1 cellular context compared by ENCODE assay signal in the genomic region with DNA sequence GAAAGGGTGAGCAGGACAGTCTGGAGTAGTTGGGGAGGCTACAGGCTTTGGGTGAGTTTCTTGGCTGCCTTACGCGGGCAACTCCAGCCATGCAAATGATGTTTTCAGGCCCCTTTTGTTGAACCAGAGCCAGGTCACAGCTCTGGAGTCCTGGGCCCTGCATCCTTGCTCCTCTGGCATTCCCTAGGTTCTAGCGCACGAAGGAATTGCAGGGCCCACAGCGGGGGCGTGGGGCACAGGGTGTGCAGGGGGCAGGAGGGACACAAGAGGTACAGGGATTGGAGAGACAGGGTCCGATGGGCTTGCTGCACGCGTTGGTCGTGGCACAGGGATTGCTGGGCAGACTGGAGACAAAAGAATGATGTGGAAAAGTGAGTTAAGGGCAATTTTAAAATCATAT.
TF ChIP-seq lines count a peak whose summit lies in the region.

No MANE protein-coding gene starts in this region.

TF ChIP-seq in HCT116, 20 proteins besides CTCF, POLR2A, EP300 and RAD21:
- TF ChIP-seq SIN3A (IDR thresholded peaks at IDR 0.05; ENCODE audit: low read depth): no peak
- TF ChIP-seq ELF1 (IDR thresholded peaks at IDR 0.05; ENCODE audit: borderline replicate concordance, low read depth): no peak
- TF ChIP-seq, protein P1, sequence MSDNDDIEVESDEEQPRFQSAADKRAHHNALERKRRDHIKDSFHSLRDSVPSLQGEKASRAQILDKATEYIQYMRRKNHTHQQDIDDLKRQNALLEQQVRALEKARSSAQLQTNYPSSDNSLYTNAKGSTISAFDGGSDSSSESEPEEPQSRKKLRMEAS (IDR thresholded peaks at IDR 0.05): no peak
- no peak for TF ChIP-seq POLR2AphosphoS5 (IDR thresholded peaks at IDR 0.05; ENCODE audit: low read depth, low read length)
- no peak for TF ChIP-seq TCF7L2 (IDR thresholded peaks at IDR 0.05; ENCODE audit: borderline replicate concordance, extremely low read depth, insufficient read depth, insufficient read length)
- no peak for TF ChIP-seq SP1 (IDR thresholded peaks at IDR 0.05; ENCODE audit: low read depth)
- TF ChIP-seq YY1 (IDR thresholded peaks at IDR 0.05; ENCODE audit: extremely low read depth, insufficient replicate concordance, low read depth, low read length): no peak
- no peak for TF ChIP-seq SRF (IDR thresholded peaks at IDR 0.05; ENCODE audit: low read depth)
- no peak for TF ChIP-seq EZH2phosphoT487 (IDR thresholded peaks at IDR 0.05; ENCODE audit: borderline replicate concordance)
- TF ChIP-seq, protein P2, sequence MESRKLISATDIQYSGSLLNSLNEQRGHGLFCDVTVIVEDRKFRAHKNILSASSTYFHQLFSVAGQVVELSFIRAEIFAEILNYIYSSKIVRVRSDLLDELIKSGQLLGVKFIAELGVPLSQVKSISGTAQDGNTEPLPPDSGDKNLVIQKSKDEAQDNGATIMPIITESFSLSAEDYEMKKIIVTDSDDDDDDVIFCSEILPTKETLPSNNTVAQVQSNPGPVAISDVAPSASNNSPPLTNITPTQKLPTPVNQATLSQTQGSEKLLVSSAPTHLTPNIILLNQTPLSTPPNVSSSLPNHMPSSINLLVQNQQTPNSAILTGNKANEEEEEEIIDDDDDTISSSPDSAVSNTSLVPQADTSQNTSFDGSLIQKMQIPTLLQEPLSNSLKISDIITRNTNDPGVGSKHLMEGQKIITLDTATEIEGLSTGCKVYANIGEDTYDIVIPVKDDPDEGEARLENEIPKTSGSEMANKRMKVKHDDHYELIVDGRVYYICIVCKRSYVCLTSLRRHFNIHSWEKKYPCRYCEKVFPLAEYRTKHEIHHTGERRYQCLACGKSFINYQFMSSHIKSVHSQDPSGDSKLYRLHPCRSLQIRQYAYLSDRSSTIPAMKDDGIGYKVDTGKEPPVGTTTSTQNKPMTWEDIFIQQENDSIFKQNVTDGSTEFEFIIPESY (IDR thresholded peaks at IDR 0.05; ENCODE audit: extremely low read depth, insufficient replicate concordance, low read length): no peak
- TF ChIP-seq, protein P3, sequence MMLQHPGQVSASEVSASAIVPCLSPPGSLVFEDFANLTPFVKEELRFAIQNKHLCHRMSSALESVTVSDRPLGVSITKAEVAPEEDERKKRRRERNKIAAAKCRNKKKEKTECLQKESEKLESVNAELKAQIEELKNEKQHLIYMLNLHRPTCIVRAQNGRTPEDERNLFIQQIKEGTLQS (IDR thresholded peaks at IDR 0.05): no peak
- TF ChIP-seq EGR1 (IDR thresholded peaks at IDR 0.05; ENCODE audit: low read depth): no peak
- TF ChIP-seq REST (IDR thresholded peaks at IDR 0.05; ENCODE audit: low read depth): no peak
- no peak for TF ChIP-seq FOSL1 (IDR thresholded peaks at IDR 0.05; ENCODE audit: low read depth)
- no peak for TF ChIP-seq CEBPB (IDR thresholded peaks at IDR 0.05; ENCODE audit: low read depth)
- TF ChIP-seq CBX3 (IDR thresholded peaks at IDR 0.05; ENCODE audit: low read depth): no peak
- no peak for TF ChIP-seq JUND (IDR thresholded peaks at IDR 0.05)
- TF ChIP-seq ZNF274 (IDR thresholded peaks at IDR 0.05; ENCODE audit: low read depth, low read length): no peak
